Comparison of ENCODE assay signal across 8 cellular contexts in genomic region chr3:196944037-196944436, GRCh38. TPM values are rescaled to one million over a fixed set of nuclear protein-coding genes. Genes with fewer than 3 reads are reported as not detected.
DNase-seq lines count a peak whose midpoint lies in the region; ATAC-seq and TF ChIP-seq lines count a peak whose summit lies in the region.
"Not testable (repeated sequence)": the region's sequence is repeated elsewhere in the genome, so short reads cannot be mapped to it uniquely, and the experiment has no call there.

No MANE protein-coding gene starts in this region.

- peak overlapping the region; percentile 93 for H3K27ac Mint-ChIP-seq in activated T-cell treated with anti-CD3 and anti-CD28 coated beads, Interleukin-2, amount 50 U/mL, for 72 hours
- H3K27ac Mint-ChIP-seq in central memory CD8-positive, alpha-beta T cell (ENCODE audit: low read depth), result peak overlapping the region; percentile 98
- not testable (repeated sequence) for H3K27ac Mint-ChIP-seq in neural crest cell (ENCODE audit: unreplicated experiment)
- peak overlapping the region; percentile 69 for H3K27ac Mint-ChIP-seq in type B pancreatic cell

- peak overlapping the region; percentile 98 for H3K4me3 Mint-ChIP-seq in activated T-cell treated with anti-CD3 and anti-CD28 coated beads, Interleukin-2, amount 50 U/mL, for 72 hours
- H3K4me3 Mint-ChIP-seq in central memory CD8-positive, alpha-beta T cell, result peak overlapping the region; percentile 98
- H3K4me3 Mint-ChIP-seq in neural crest cell (peak overlapping the region; percentile 98), type B pancreatic cell (peak overlapping the region; percentile 99)

- not testable (repeated sequence) for H3K27me3 Mint-ChIP-seq in activated T-cell treated with anti-CD3 and anti-CD28 coated beads, Interleukin-2, amount 50 U/mL, for 72 hours (ENCODE audit: low read depth); central memory CD8-positive, alpha-beta T cell; neural crest cell (ENCODE audit: low read depth); type B pancreatic cell

- H3K27me3 ChIP-seq in DND-41 (ENCODE audit: insufficient read depth, low read length, poor library complexity); SU-DHL-6 (ENCODE audit: low read length): not testable (repeated sequence)

- H3K4me1 Mint-ChIP-seq in activated T-cell treated with anti-CD3 and anti-CD28 coated beads, Interleukin-2, amount 50 U/mL, for 72 hours (ENCODE audit: low read depth), result peaks cover 55% of the 10 kb centered on the region
- peaks cover 31% of the 10 kb centered on the region for H3K4me1 Mint-ChIP-seq in central memory CD8-positive, alpha-beta T cell
- H3K4me1 Mint-ChIP-seq in neural crest cell, result peaks cover 39% of the 10 kb centered on the region
- peaks cover 31% of the 10 kb centered on the region for H3K4me1 Mint-ChIP-seq in type B pancreatic cell (ENCODE audit: unreplicated experiment)

- not testable (repeated sequence) for H3F3A ChIP-seq in SU-DHL-6 (ENCODE audit: insufficient read depth)

- H3K36me3 ChIP-seq in DND-41 (ENCODE audit: insufficient read depth, low read length) (peaks cover 35% of the 10 kb centered on the region), KOPT-K1 (ENCODE audit: insufficient read depth, low read length) (peaks cover 31% of the 10 kb centered on the region)
- H3K36me3 ChIP-seq in SU-DHL-6 (ENCODE audit: low read length), result not testable (repeated sequence)

- DNase-seq in DND-41; activated T-cell treated with anti-CD3 and anti-CD28 coated beads, Interleukin-2, amount 50 U/mL, for 72 hours; central memory CD8-positive, alpha-beta T cell (ENCODE audit: low spot score in 2 of 2); neural crest cell (ENCODE audit: low read depth, low spot score); type B pancreatic cell (ENCODE audit: extremely low spot score, unreplicated experiment): not testable (repeated sequence)

- H3K9me3 Mint-ChIP-seq in activated T-cell treated with anti-CD3 and anti-CD28 coated beads, Interleukin-2, amount 50 U/mL, for 72 hours; central memory CD8-positive, alpha-beta T cell; neural crest cell; type B pancreatic cell: not testable (repeated sequence)

- peak overlapping the region; percentile 84 for H3K9ac ChIP-seq in DND-41 (ENCODE audit: low read depth, low read length)
- not testable (repeated sequence) for H3K9ac ChIP-seq in SU-DHL-6 (ENCODE audit: low read length)

- H3K36me3 Mint-ChIP-seq in activated T-cell treated with anti-CD3 and anti-CD28 coated beads, Interleukin-2, amount 50 U/mL, for 72 hours (ENCODE audit: insufficient read depth in 2 of 2); neural crest cell (ENCODE audit: low read depth): not testable (repeated sequence)
- peaks cover 32% of the 10 kb centered on the region for H3K36me3 Mint-ChIP-seq in central memory CD8-positive, alpha-beta T cell (ENCODE audit: insufficient read depth)
- peaks cover 11% of the 10 kb centered on the region for H3K36me3 Mint-ChIP-seq in type B pancreatic cell

- peaks cover 51% of the 10 kb centered on the region for H3K79me2 ChIP-seq in DND-41 (ENCODE audit: insufficient read depth, low read length)
- H3K79me2 ChIP-seq in SU-DHL-6 (ENCODE audit: insufficient read depth, low read length), result peaks cover 46% of the 10 kb centered on the region

- peak overlapping the region in 1 of 2 experiments; percentile 94; a peak in 2 of 4 replicates for H3K4me3 ChIP-seq in DND-41 (ENCODE audit: low read depth in 1 of 2, low read length in 2 of 2)
- not testable (repeated sequence) for H3K4me3 ChIP-seq in SU-DHL-6 (ENCODE audit: insufficient read depth, low read length, poor library complexity, severe bottlenecking)
- H3K4me3 ChIP-seq in iPS-18c (ENCODE audit: insufficient read depth, low read depth, low read length), result peak overlapping the region; percentile 34; the same call in 1 of the 2 replicates

- H3K4me2 ChIP-seq in DND-41 (ENCODE audit: insufficient read depth, low read length), result peak overlapping the region; percentile 80
- peak overlapping the region; percentile 84 for H3K4me2 ChIP-seq in SU-DHL-6 (ENCODE audit: low read depth, low read length, poor library complexity, severe bottlenecking)

- not testable (repeated sequence) for ATAC-seq in DND-41 (ENCODE audit: insufficient read depth, low read depth); activated T-cell treated with anti-CD3 and anti-CD28 coated beads, Interleukin-2, amount 50 U/mL, for 72 hours (replicated peaks in 1 of 2); central memory CD8-positive, alpha-beta T cell (replicated peaks; ENCODE audit: extremely low read depth, poor library complexity, severe bottlenecking)

- H3K27ac ChIP-seq in DND-41 (ENCODE audit: low read length); SU-DHL-6 (ENCODE audit: low read depth, low read length): not testable (repeated sequence)
- H3K27ac ChIP-seq in KOPT-K1 (ENCODE audit: low read depth, low read length, poor library complexity, severe bottlenecking), result peak overlapping the region; percentile 77

- H3K9me3 ChIP-seq in DND-41 (ENCODE audit: insufficient read depth, low read length, severe bottlenecking); KOPT-K1 (ENCODE audit: insufficient read depth, low read length, poor library complexity, severe bottlenecking); SU-DHL-6 (ENCODE audit: insufficient read depth, low read length); iPS-18c (ENCODE audit: control insufficient read depth, insufficient read depth, low read length): not testable (repeated sequence)

- peaks cover 31% of the 10 kb centered on the region; the same call in 1 of the 2 replicates for H4K20me1 ChIP-seq in DND-41 (ENCODE audit: insufficient read depth, low read length)
- H4K20me1 ChIP-seq in SU-DHL-6 (ENCODE audit: low read depth, low read length), result not testable (repeated sequence)

- H2AFZ ChIP-seq in DND-41 (ENCODE audit: low read depth, low read length); SU-DHL-6 (ENCODE audit: low read depth, low read length, severe bottlenecking): not testable (repeated sequence)

- not testable (repeated sequence) for TF ChIP-seq CTCF in DND-41 (IDR thresholded peaks at IDR 0.05; ENCODE audit: borderline replicate concordance, extremely low read depth, low read length, poor library complexity, severe bottlenecking); SU-DHL-6 (IDR thresholded peaks at IDR 0.05; ENCODE audit: insufficient read depth, low read length, poor library complexity, severe bottlenecking); neural crest cell (conservative IDR thresholded peaks at IDR 0.05); type B pancreatic cell (conservative IDR thresholded peaks at IDR 0.05)

- peaks cover 38% of the 10 kb centered on the region for H3K4me1 ChIP-seq in DND-41 (ENCODE audit: insufficient read depth, low read length)

- not testable (repeated sequence) for H3K9me2 ChIP-seq in SU-DHL-6 (replicated peaks; ENCODE audit: insufficient read depth, low read length)

RNA-seq across cellular contexts. Expression of gene NCBP2, which starts 1.7 kb away (rescaled TPM):
- 10 to 100 TPM; 71.4 to 84.3 TPM for total RNA-seq in activated T-cell treated with anti-CD3 and anti-CD28 coated beads, Interleukin-2, amount 50 U/mL, for 72 hours
- total RNA-seq in neural crest cell (117 and 122 TPM in 2 replicates), type B pancreatic cell (ENCODE audit: low replicate concordance) (61.1 and 81.2 TPM in 2 replicates)

RNA-seq across cellular contexts. Expression of gene PIGZ, which starts 24.6 kb away (rescaled TPM):
- 1 to 10 TPM; 1.1 to 1.7 TPM for total RNA-seq in activated T-cell treated with anti-CD3 and anti-CD28 coated beads, Interleukin-2, amount 50 U/mL, for 72 hours
- total RNA-seq in neural crest cell (1.9 TPM in 2 replicates), type B pancreatic cell (ENCODE audit: low replicate concordance) (1.6 and 2.0 TPM in 2 replicates)
